Comparison of ENCODE assay signal across 8 cellular contexts in the genomic region with DNA sequence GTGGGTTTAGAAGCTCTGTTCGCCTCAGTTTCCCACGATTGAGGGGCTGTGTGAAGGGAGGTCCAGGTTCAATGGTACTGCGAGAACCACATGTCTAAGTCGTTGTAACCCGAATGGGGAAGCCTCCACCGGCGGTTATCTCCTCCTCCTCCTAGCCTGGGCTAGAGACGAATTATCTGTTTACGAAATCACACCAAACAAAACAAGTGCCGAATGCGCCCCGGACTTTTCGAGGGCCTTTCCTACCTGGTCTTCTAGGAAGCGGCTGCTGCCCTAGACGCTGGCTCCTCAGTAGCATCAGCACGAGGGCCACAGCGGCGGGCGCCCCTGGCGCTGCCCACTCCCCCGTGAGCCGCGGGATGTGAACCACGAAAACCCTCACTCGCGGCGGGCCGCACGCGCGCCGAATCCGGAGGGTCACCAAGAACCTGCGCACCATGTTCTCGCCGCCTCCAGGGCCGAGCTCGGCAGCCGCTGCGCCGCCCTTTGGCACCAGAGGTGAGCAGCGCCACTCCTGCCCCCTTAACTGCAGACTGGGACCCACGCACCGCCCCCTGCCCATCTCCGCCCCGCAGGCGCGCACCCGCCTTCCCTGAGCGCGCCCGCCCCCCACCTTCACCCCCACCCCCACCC. TPM values are rescaled to one million over a fixed set of nuclear protein-coding genes. Genes with fewer than 3 reads are reported as not detected.
DNase-seq lines count a peak whose midpoint lies in the region; ATAC-seq and TF ChIP-seq lines count a peak whose summit lies in the region.

Gene CDKN2A, minus strand, starts transcription at position 500 of the 633 bp plus-strand sequence.

- ATAC-seq in GM19463 (IDR thresholded peaks at IDR 0.05; ENCODE audit: unreplicated experiment) (peak; percentile 39), HG03521 (IDR thresholded peaks at IDR 0.05; ENCODE audit: unreplicated experiment) (peak; percentile 36)
- ATAC-seq in stimulated activated memory B cell treated with anti-CD40 and anti-IgM and Interleukin-4, amounts not matched to agents 10 μg/mL and 1 μg/mL and 100 μg/mL, for 72 hours, result peak; percentile 73

- no peaks in the 10 kb centered on the region for H3K9me3 Mint-ChIP-seq in stimulated activated memory B cell treated with anti-CD40 and anti-IgM and Interleukin-4, amounts not matched to agents 10 μg/mL and 1 μg/mL and 100 μg/mL, for 72 hours

- H3K27ac Mint-ChIP-seq in stimulated activated memory B cell treated with anti-CD40 and anti-IgM and Interleukin-4, amounts not matched to agents 10 μg/mL and 1 μg/mL and 100 μg/mL, for 72 hours, result peak within 1 kb of the TSS; percentile 100

- H3K4me1 Mint-ChIP-seq in stimulated activated memory B cell treated with anti-CD40 and anti-IgM and Interleukin-4, amounts not matched to agents 10 μg/mL and 1 μg/mL and 100 μg/mL, for 72 hours, result peaks cover 34% of the 10 kb centered on the region

- no peak for TF ChIP-seq CTCF in astrocyte of the spinal cord (IDR thresholded peaks at IDR 0.05; ENCODE audit: low read depth, low read length)

- peaks cover 17% of the 10 kb centered on the region for H3K36me3 Mint-ChIP-seq in stimulated activated memory B cell treated with anti-CD40 and anti-IgM and Interleukin-4, amounts not matched to agents 10 μg/mL and 1 μg/mL and 100 μg/mL, for 72 hours

- DNase-seq in DMS79 (lab: John Stamatoyannopoulos, UW) (peak; percentile 87), SK-N-DZ (ENCODE audit: low spot score) (peak; percentile 16), astrocyte of the spinal cord (ENCODE audit: low read depth, low spot score) (no peak), islet precursor cell (peak; percentile 80), cerebellum (ENCODE audit: low spot score) (no peak)

- peak within 1 kb of the TSS; percentile 99 for H3K4me3 Mint-ChIP-seq in stimulated activated memory B cell treated with anti-CD40 and anti-IgM and Interleukin-4, amounts not matched to agents 10 μg/mL and 1 μg/mL and 100 μg/mL, for 72 hours

- in situ Hi-C loops in astrocyte of the spinal cord (cut with HindIII; ENCODE audit: low sequenced_read_pairs), result no loop called here

- peaks cover 15% of the 10 kb centered on the region for H3K27me3 Mint-ChIP-seq in stimulated activated memory B cell treated with anti-CD40 and anti-IgM and Interleukin-4, amounts not matched to agents 10 μg/mL and 1 μg/mL and 100 μg/mL, for 72 hours

- H3K4me3 ChIP-seq in astrocyte of the spinal cord (ENCODE audit: low read depth, low read length), result peak within 1 kb of the TSS; percentile 81

RNA-seq across cellular contexts. Expression of gene CDKN2A, which starts in this region (rescaled TPM):
- polyA plus RNA-seq in SK-N-DZ (2014; cell fraction: cytosol; rRNA removed), result 46.1 and 50.1 TPM in 2 replicates
- 42.5 and 53.2 TPM in 2 replicates for polyA plus RNA-seq in SK-N-DZ (2014; cell fraction: nucleus; rRNA removed)
- total RNA-seq in cerebellum, result not detected

Comparison
In these comparisons a context has a peak if more than half of its experiments do, and no peak if none do; other contexts are left out.
1. DNase-seq: peak in DMS79 (single experiment), SK-N-DZ (single experiment) and islet precursor cell (single experiment); none in astrocyte of the spinal cord (single experiment) and cerebellum (single experiment).
2. Peak in every context shown above with its lines, with median percentiles within 50 percentile points of each other: ATAC-seq.